ENCODE assay signal across 8 cellular contexts in genomic region chr1:120557597-120558302, GRCh38.
A peak's percentile ranks its signal among the peaks of the same experiment; 100 is the strongest.
DNase-seq lines count a peak whose midpoint lies in the region; ATAC-seq and TF ChIP-seq lines count a peak whose summit lies in the region.
"Not testable (repeated sequence)": the region's sequence is repeated elsewhere in the genome, so short reads cannot be mapped to it uniquely, and the experiment has no call there.

No MANE protein-coding gene starts in this region.

- WGBS in thymus = 2% methylated on average over 19 of the region's 46 CpGs

- not testable (repeated sequence) for H2AFZ ChIP-seq in neural cell (ENCODE audit: low read depth, low read length)

- not testable (repeated sequence) for H3K9me2 ChIP-seq in neural cell (ENCODE audit: insufficient read depth, low read length)

- peak overlapping the region; percentile 29 for H3K9ac ChIP-seq in neural cell (ENCODE audit: low read length)

- not testable (repeated sequence) for H3K4me1 ChIP-seq in HAP-1; thymus (ENCODE audit: control insufficient read depth, insufficient read depth, low read length)

- peak overlapping the region in 17 of 59 donors; percentile 24 to 91 (median 66) for H3K27ac ChIP-seq in dorsolateral prefrontal cortex
- not testable (repeated sequence) for H3K27ac ChIP-seq in neural cell (ENCODE audit: low read length); thymus (ENCODE audit: low read depth)

- H3K4me2 ChIP-seq in neural cell (ENCODE audit: low read length) = not testable (repeated sequence)

- CTCF ChIA-PET in activated CD8-positive, alpha-beta T cell treated with anti-CD3 and anti-CD28 coated beads, Interleukin-2, amount 10 ng/mL, durations not matched to agents 7 days and 5 days (lab: Charles Lee) = not testable (repeated sequence)

- in situ Hi-C loops in HAP-1 (cut with MboI; ENCODE audit: low sequenced_read_pairs) = not testable (repeated sequence)

- TF ChIP-seq RAD21 in neural cell (conservative IDR thresholded peaks at IDR 0.05) = not testable (repeated sequence)

- TF ChIP-seq CTCF in dorsolateral prefrontal cortex (IDR thresholded peaks at IDR 0.05 in 54 of 56, conservative IDR thresholded peaks at IDR 0.05 in 2 of 56; ENCODE audit: low read depth in 1 of 56, partially characterized antibody in 56 of 56); neural cell (IDR thresholded peaks at IDR 0.05; ENCODE audit: poor library complexity, severe bottlenecking): not testable (repeated sequence)

- not testable (repeated sequence) for H3K27me3 Mint-ChIP-seq in activated CD8-positive, alpha-beta T cell treated with anti-CD3 and anti-CD28 coated beads, Interleukin-2, amount 10 ng/mL, durations not matched to agents 7 days and 5 days (ENCODE audit: low read depth)

- H3K4me3 ChIP-seq in HAP-1 = not testable (repeated sequence)
- H3K4me3 ChIP-seq in dorsolateral prefrontal cortex (peak overlapping the region in 58 of 59 donors; percentile 31 to 75 (median 56)), iPS-11a (ENCODE audit: low read depth, low read length) (peak overlapping the region; percentile 27), neural cell (ENCODE audit: low read length) (peak overlapping the region; percentile 63), thymus (ENCODE audit: low read length) (peak overlapping the region; percentile 31)

- H3K27ac Mint-ChIP-seq in activated CD8-positive, alpha-beta T cell treated with anti-CD3 and anti-CD28 coated beads, Interleukin-2, amount 10 ng/mL, durations not matched to agents 7 days and 5 days = not testable (repeated sequence)

- not testable (repeated sequence) for H3K9me3 ChIP-seq in HAP-1; neural cell (ENCODE audit: low read length); thymus (ENCODE audit: control insufficient read depth)

- not testable (repeated sequence) for H3K4me1 Mint-ChIP-seq in activated CD8-positive, alpha-beta T cell treated with anti-CD3 and anti-CD28 coated beads, Interleukin-2, amount 10 ng/mL, durations not matched to agents 7 days and 5 days (ENCODE audit: low read depth)

- ATAC-seq in activated CD8-positive, alpha-beta T cell treated with anti-CD3 and anti-CD28 coated beads, Interleukin-2, amount 10 ng/mL, durations not matched to agents 7 days and 5 days = not testable (repeated sequence)

- intact Hi-C loops in dorsolateral prefrontal cortex (cut with DNase I) = not testable (repeated sequence)

- DNase-seq in Daoy (ENCODE audit: low read depth) (peak; percentile 33), HAP-1 (ENCODE audit: low spot score in 2 of 2) (peak; percentile 2 to 9), NCI-H2107 treated with DMSO at 0.1 percent for 48 hours (lab: John Stamatoyannopoulos, UW; ENCODE audit: unreplicated experiment) (peak; percentile 2), dorsolateral prefrontal cortex (peak in 3 of 10 donors; percentile 10 to 41 (median 12))
- peak; percentile 22 for DNase-seq in activated CD8-positive, alpha-beta T cell treated with anti-CD3 and anti-CD28 coated beads, Interleukin-2, amount 10 ng/mL, durations not matched to agents 7 days and 5 days

- H3K9me3 Mint-ChIP-seq in activated CD8-positive, alpha-beta T cell treated with anti-CD3 and anti-CD28 coated beads, Interleukin-2, amount 10 ng/mL, durations not matched to agents 7 days and 5 days (ENCODE audit: insufficient read depth) = not testable (repeated sequence)

- H3F3A ChIP-seq in neural cell (ENCODE audit: insufficient read depth, low read length, poor library complexity, severe bottlenecking) = not testable (repeated sequence)

- H3K27me3 ChIP-seq in HAP-1 (ENCODE audit: low read depth); dorsolateral prefrontal cortex; neural cell (ENCODE audit: insufficient read depth, low read depth, low read length); thymus (ENCODE audit: control insufficient read depth, insufficient read depth): not testable (repeated sequence)

- H3K36me3 Mint-ChIP-seq in activated CD8-positive, alpha-beta T cell treated with anti-CD3 and anti-CD28 coated beads, Interleukin-2, amount 10 ng/mL, durations not matched to agents 7 days and 5 days (ENCODE audit: low read depth) = not testable (repeated sequence)

- H3K4me3 Mint-ChIP-seq in activated CD8-positive, alpha-beta T cell treated with anti-CD3 and anti-CD28 coated beads, Interleukin-2, amount 10 ng/mL, durations not matched to agents 7 days and 5 days = peak overlapping the region; percentile 64

- not testable (repeated sequence) for TF ChIP-seq EP300 in neural cell (conservative IDR thresholded peaks at IDR 0.05; ENCODE audit: poor library complexity, severe bottlenecking)

- POLR2A ChIA-PET in activated CD8-positive, alpha-beta T cell treated with anti-CD3 and anti-CD28 coated beads, Interleukin-2, amount 10 ng/mL, durations not matched to agents 7 days and 5 days (lab: Charles Lee) = not testable (repeated sequence)

- H3K36me3 ChIP-seq in HAP-1 (replicated peaks); neural cell (ENCODE audit: insufficient read depth, low read length); thymus (ENCODE audit: control insufficient read depth, insufficient read depth): not testable (repeated sequence)

- H4K20me1 ChIP-seq in neural cell (ENCODE audit: insufficient read depth) = not testable (repeated sequence)

- not testable (repeated sequence) for H3K79me2 ChIP-seq in neural cell (replicated peaks; ENCODE audit: insufficient read depth, low read length)
